In genomic region chr11:66841861-66842260, GRCh38 we compare ENCODE assay signal across 9 cellular contexts. TPM values are rescaled to one million over a fixed set of nuclear protein-coding genes. Genes with fewer than 3 reads are reported as not detected.
A peak's percentile ranks its signal among the peaks of the same experiment; 100 is the strongest.
DNase-seq lines count a peak whose midpoint lies in the region; ATAC-seq and TF ChIP-seq lines count a peak whose summit lies in the region.
"Had no signal": no experiment of that assay in that cellular context is flagged by ENCODE, and none has a peak within 500 bp of the region (broad histone marks: within the 10 kb centered on the region; RNA-seq: fewer than 3 reads in every experiment).

No MANE protein-coding gene starts in this region.

- WGBS in HUES64: 91% methylated on average over 7 of the region's 7 CpGs
- 80% methylated on average over 1 of the region's 7 CpGs for WGBS in mammary epithelial cell (ENCODE audit: low coverage, missing lambda C conversion rate)
- WGBS in prostate gland: 88% methylated on average over 7 of the region's 7 CpGs

- no peak overlapping the region for H3K27ac ChIP-seq in ACC112 (ENCODE audit: low read depth, low read length)
- H3K27ac ChIP-seq in HUES64 (ENCODE audit: low read depth, low read length): no peak overlapping the region
- H3K27ac ChIP-seq in mammary epithelial cell (ENCODE audit: insufficient read depth, low read depth, low read length): peak overlapping the region; percentile 83
- no peak overlapping the region for H3K27ac ChIP-seq in muscle layer of colon (ENCODE audit: low read depth, low read length)
- H3K27ac ChIP-seq in left lung: peak overlapping the region in 1 of 2 donors; percentile 98
- H3K27ac ChIP-seq in prostate gland: no peak overlapping the region

- DNase-seq in mammary epithelial cell (no peak), left lung (no peak), prostate gland (ENCODE audit: low spot score) (no peak), NCI-H2196 treated with DMSO at 0.1 percent for 48 hours (lab: John Stamatoyannopoulos, UW; ENCODE audit: unreplicated experiment) (no peak)
- DNase-seq: small intestine had no signal

- H3K36me3 ChIP-seq in ACC112 (ENCODE audit: insufficient read depth, low read length) (no peaks in the 10 kb centered on the region), HUES64 (ENCODE audit: insufficient read depth, low read length) (peaks cover 49% of the 10 kb centered on the region), mammary epithelial cell (ENCODE audit: insufficient read depth, low read length) (peaks cover 3% of the 10 kb centered on the region), muscle layer of colon (ENCODE audit: insufficient read depth, low read length) (peaks cover 38% of the 10 kb centered on the region), left lung (peaks cover 0 to 27% of the 10 kb centered on the region in 2 donors), prostate gland (no peaks in the 10 kb centered on the region)

- H2AFZ ChIP-seq in ACC112 (ENCODE audit: low read length, unreplicated experiment) (no peak overlapping the region), mammary epithelial cell (ENCODE audit: low read depth, low read length) (no peak overlapping the region)

- CTCF ChIA-PET in mammary epithelial cell (lab: Charles Lee; ENCODE audit: low non-redundant PET): interaction anchor here (0.7 kb wide), 1 partner anchor 362 kb away, joined by 7 read pairs; the partner anchor contains the start of gene DPP3

- intact Hi-C loops in mammary epithelial cell (cut with micrococcal nuclease): loop anchor here (2.0 to 5.0 kb wide), 4 partner anchors 51 to 180 kb away; partner anchors contain the start of genes PC and SYT12
- intact Hi-C loops in left lung (cut with DNase I): no loop called here
- intact Hi-C loops in prostate gland (cut with DNase I): loop anchor here (5.0 kb wide), 1 partner anchor 40 kb away; no protein-coding TSS in a partner anchor

- H3K4me3 ChIP-seq in ACC112 (ENCODE audit: low read depth, low read length): peak overlapping the region; percentile 98
- H3K4me3 ChIP-seq in HUES64 (ENCODE audit: low read length): peak overlapping the region; percentile 98
- peak overlapping the region; percentile 64 to 96 (median 87) for H3K4me3 ChIP-seq in mammary epithelial cell (replicated peaks in 1 of 3; ENCODE audit: insufficient read depth in 1 of 3, low read depth in 2 of 3, low read length in 3 of 3)
- H3K4me3 ChIP-seq in muscle layer of colon (ENCODE audit: low read depth in 1 of 2, low read length in 2 of 2): peak overlapping the region; percentile 89 to 97
- peak overlapping the region in 1 of 2 donors; percentile 97 for H3K4me3 ChIP-seq in left lung
- H3K4me3 ChIP-seq in prostate gland: peak overlapping the region in 1 of 2 donors; percentile 92

- no peaks in the 10 kb centered on the region for H3K9me3 ChIP-seq in HUES64 (ENCODE audit: insufficient read depth, low read depth, low read length)
- no peaks in the 10 kb centered on the region for H3K9me3 ChIP-seq in mammary epithelial cell (replicated peaks; ENCODE audit: insufficient read depth, low read length)
- no peaks in the 10 kb centered on the region for H3K9me3 ChIP-seq in muscle layer of colon (ENCODE audit: low read length)
- no peaks in the 10 kb centered on the region for H3K9me3 ChIP-seq in left lung
- H3K9me3 ChIP-seq in prostate gland: no peaks in the 10 kb centered on the region

- peaks cover 52% of the 10 kb centered on the region for H3K79me2 ChIP-seq in ACC112 (ENCODE audit: control insufficient read depth, insufficient read depth, low read length, unreplicated experiment)
- H3K79me2 ChIP-seq in mammary epithelial cell (ENCODE audit: insufficient read depth, low read length): peaks cover 62% of the 10 kb centered on the region

- TF ChIP-seq CTCF in mammary epithelial cell (conservative IDR thresholded peaks at IDR 0.05 in 1 of 2, IDR thresholded peaks at IDR 0.05 in 1 of 2; ENCODE audit: extremely low read depth in 1 of 2, insufficient read depth in 1 of 2, low read depth in 1 of 2, low read length in 2 of 2) (no peak), left lung (IDR thresholded peaks at IDR 0.05) (no peak), prostate gland (IDR thresholded peaks at IDR 0.05) (no peak)

- dilution Hi-C loops in mammary epithelial cell (cut with HindIII; ENCODE audit: low sequenced_read_pairs): loop anchor here (5.0 kb wide), 1 partner anchor 185 kb away; no protein-coding TSS in a partner anchor

- H3K4me1 ChIP-seq in ACC112 (ENCODE audit: control insufficient read depth, insufficient read depth, low read length, unreplicated experiment): peaks cover 33% of the 10 kb centered on the region
- peaks cover 4% of the 10 kb centered on the region; the same call in 1 of the 2 replicates for H3K4me1 ChIP-seq in HUES64 (ENCODE audit: insufficient read depth, low read length)
- H3K4me1 ChIP-seq in mammary epithelial cell (ENCODE audit: insufficient read depth, low read length): peaks cover 22% of the 10 kb centered on the region
- H3K4me1 ChIP-seq in muscle layer of colon (ENCODE audit: insufficient read depth, low read length): peaks cover 27% of the 10 kb centered on the region
- H3K4me1 ChIP-seq in left lung: peaks cover 16 to 43% of the 10 kb centered on the region in 2 donors
- H3K4me1 ChIP-seq in prostate gland (replicated peaks): peaks cover 13% of the 10 kb centered on the region

- H3K4me2 ChIP-seq in mammary epithelial cell (ENCODE audit: insufficient read depth, low read depth, low read length): peak overlapping the region; percentile 82

- in situ Hi-C loops in mammary epithelial cell (cut with MboI; ENCODE audit: low sequenced_read_pairs in 2 of 2): no loop called here

- no peak for TF ChIP-seq POLR2A in prostate gland (IDR thresholded peaks at IDR 0.05)

- H3K9ac ChIP-seq in HUES64 (ENCODE audit: low read depth, low read length): no peak overlapping the region
- peak overlapping the region; percentile 94 for H3K9ac ChIP-seq in mammary epithelial cell (ENCODE audit: insufficient read depth, low read length)
- peak overlapping the region; percentile 58 for H3K9ac ChIP-seq in muscle layer of colon (ENCODE audit: low read length)

- ATAC-seq in esophagus mucosa: no peak
- ATAC-seq in left lung: no peak

- BruUV-seq in mammary epithelial cell (replicated peaks; lab: Mats Ljungman, UMichigan): no TSS peak

- no peaks in the 10 kb centered on the region for H4K20me1 ChIP-seq in mammary epithelial cell (ENCODE audit: insufficient read depth, low read length)

- no peaks in the 10 kb centered on the region for H3K27me3 ChIP-seq in ACC112 (ENCODE audit: insufficient read depth, low read length)
- no peaks in the 10 kb centered on the region for H3K27me3 ChIP-seq in HUES64 (ENCODE audit: insufficient read depth, low read length)
- no peaks in the 10 kb centered on the region for H3K27me3 ChIP-seq in mammary epithelial cell (ENCODE audit: insufficient read depth, low read length)
- H3K27me3 ChIP-seq in muscle layer of colon (ENCODE audit: control insufficient read depth in 1 of 2, insufficient read depth in 2 of 2, low read length in 2 of 2): no peaks in the 10 kb centered on the region
- no peaks in the 10 kb centered on the region for H3K27me3 ChIP-seq in left lung
- no peaks in the 10 kb centered on the region for H3K27me3 ChIP-seq in prostate gland (replicated peaks; ENCODE audit: insufficient read depth)

RNA-seq across cellular contexts. Expression of gene RCE1, which starts 1.4 kb away (rescaled TPM):
- polyA plus RNA-seq in HUES64 (2013, experiment 1 of 2): 27.1 TPM
- 24.0 TPM for polyA plus RNA-seq in HUES64 (2013, experiment 2 of 2)
- total RNA-seq in mammary epithelial cell: 10 to 100 TPM; 19.0 to 21.0 TPM
- polyA plus RNA-seq in mammary epithelial cell: 20.8 TPM
- 30.3 TPM for polyA minus RNA-seq in mammary epithelial cell
- 14.5 TPM for total RNA-seq in esophagus mucosa
- total RNA-seq in left lung: 10 to 100 TPM; 16.4 to 22.3 TPM
- total RNA-seq in prostate gland: 10 to 100 TPM; 27.1 to 50.0 TPM

RNA-seq across cellular contexts. Expression of gene LRFN4, which starts 15.0 kb away (rescaled TPM):
- 32.4 TPM for polyA plus RNA-seq in HUES64 (2013, experiment 1 of 2)
- 26.4 TPM for polyA plus RNA-seq in HUES64 (2013, experiment 2 of 2)
- 10 to 100 TPM; 21.3 to 26.2 TPM for total RNA-seq in mammary epithelial cell
- 11.3 TPM for polyA plus RNA-seq in mammary epithelial cell
- polyA minus RNA-seq in mammary epithelial cell: 1.3 TPM
- total RNA-seq in esophagus mucosa: 8.6 TPM
- total RNA-seq in left lung: 10 to 100 TPM; 20.2 to 21.1 TPM
- 10 to 100 TPM in 1 of 2 donors, 1 to 10 TPM in 1; 6.6 to 17.3 TPM for total RNA-seq in prostate gland

Comparison
In these comparisons a context has a peak if more than half of its experiments do, and no peak if none do; other contexts are left out.
1. intact Hi-C loops: an anchor here in mammary epithelial cell (2.0 to 5.0 kb wide) and prostate gland (5.0 kb wide); none called in left lung.